ENCODE assay signal across 1 cellular context in genomic region chr19:35759697-35760096, GRCh38.
TF ChIP-seq lines count a peak whose summit lies in the region.

No MANE protein-coding gene starts in this region.

TF ChIP-seq in GM12878, 131 proteins besides CTCF, POLR2A, EP300 and RAD21:
- TF ChIP-seq BRCA1 (IDR thresholded peaks at IDR 0.05; ENCODE audit: low read depth, low read length) = no peak
- no peak for TF ChIP-seq TARDBP (IDR thresholded peaks at IDR 0.05; ENCODE audit: borderline replicate concordance)
- TF ChIP-seq PML (IDR thresholded peaks at IDR 0.05; ENCODE audit: low read length) = no peak
- TF ChIP-seq CBFB (IDR thresholded peaks at IDR 0.05; ENCODE audit: low read depth) = no peak
- no peak for TF ChIP-seq NBN (IDR thresholded peaks at IDR 0.05)
- TF ChIP-seq TCF7 (IDR thresholded peaks at IDR 0.05; ENCODE audit: borderline replicate concordance) = no peak
- TF ChIP-seq MEF2A (IDR thresholded peaks at IDR 0.05; ENCODE audit: insufficient read depth, low read depth, low read length) = no peak
- no peak for TF ChIP-seq CEBPB (IDR thresholded peaks at IDR 0.05; ENCODE audit: borderline replicate concordance in 1 of 2, low read depth in 2 of 2, low read length in 2 of 2)
- no peak for TF ChIP-seq CBX3 (IDR thresholded peaks at IDR 0.05; ENCODE audit: borderline replicate concordance, low read depth)
- no peak for TF ChIP-seq YY1 (IDR thresholded peaks at IDR 0.05; ENCODE audit: low read depth, low read length)
- TF ChIP-seq ELK1 (IDR thresholded peaks at IDR 0.05; ENCODE audit: low read depth, low read length) = no peak
- TF ChIP-seq TCF12 (IDR thresholded peaks at IDR 0.05; ENCODE audit: low read depth, low read length) = no peak
- TF ChIP-seq SMAD1 (IDR thresholded peaks at IDR 0.05; ENCODE audit: low read depth, partially characterized antibody) = no peak
